ENCODE assay signal across 15 cellular contexts in genomic region chr5:69449511-69449910, GRCh38. TPM values are rescaled to one million over a fixed set of nuclear protein-coding genes. Genes with fewer than 3 reads are reported as not detected.
DNase-seq lines count a peak whose midpoint lies in the region; ATAC-seq and TF ChIP-seq lines count a peak whose summit lies in the region.
"Had no signal": no experiment of that assay in that cellular context is flagged by ENCODE, and none has a peak within 500 bp of the region (broad histone marks: within the 10 kb centered on the region; RNA-seq: fewer than 3 reads in every experiment).

No MANE protein-coding gene starts in this region.

- H2AFZ ChIP-seq in GM23338 (peak overlapping the region; percentile 74; the same call in 1 of the 2 replicates), PC-9 (no peak overlapping the region)

- H4K20me1 ChIP-seq in GM23338 (replicated peaks; ENCODE audit: insufficient read depth) (no peaks in the 10 kb centered on the region), PC-9 (ENCODE audit: insufficient read depth) (no peaks in the 10 kb centered on the region)

- H3K4me3 Mint-ChIP-seq in GM23338 (no peak overlapping the region), osteocyte (ENCODE audit: unreplicated experiment) (no peak overlapping the region)
- H3K4me3 Mint-ChIP-seq: CD4-positive, alpha-beta memory T cell had no signal

- H3K36me3 ChIP-seq in GM23338 (ENCODE audit: insufficient read depth) (no peaks in the 10 kb centered on the region), PC-9 (ENCODE audit: low read depth) (no peaks in the 10 kb centered on the region)
- H3K36me3 ChIP-seq: BE2C had no signal

- H3K9me2 ChIP-seq in GM23338 (ENCODE audit: insufficient read depth) (no peaks in the 10 kb centered on the region), PC-9 (ENCODE audit: insufficient read depth) (no peaks in the 10 kb centered on the region)

- no peak overlapping the region for H3K27ac Mint-ChIP-seq in GM23338
- H3K27ac Mint-ChIP-seq in osteocyte (ENCODE audit: unreplicated experiment): no peak overlapping the region
- H3K27ac Mint-ChIP-seq: CD4-positive, alpha-beta memory T cell had no signal

- H3K9me3 Mint-ChIP-seq in GM23338: no peaks in the 10 kb centered on the region
- H3K9me3 Mint-ChIP-seq in osteocyte (ENCODE audit: unreplicated experiment): no peaks in the 10 kb centered on the region
- H3K9me3 Mint-ChIP-seq: CD4-positive, alpha-beta memory T cell had no signal

- H3K4me1 Mint-ChIP-seq in GM23338: no peaks in the 10 kb centered on the region
- H3K4me1 Mint-ChIP-seq in osteocyte (ENCODE audit: unreplicated experiment): peaks cover 5% of the 10 kb centered on the region
- H3K4me1 Mint-ChIP-seq: CD4-positive, alpha-beta memory T cell had no signal

- no peaks in the 10 kb centered on the region for H3K36me3 Mint-ChIP-seq in GM23338 (ENCODE audit: low read depth)
- no peaks in the 10 kb centered on the region for H3K36me3 Mint-ChIP-seq in osteocyte (ENCODE audit: unreplicated experiment)
- H3K36me3 Mint-ChIP-seq: CD4-positive, alpha-beta memory T cell had no signal

- H3K4me1 ChIP-seq in GM23338 (ENCODE audit: insufficient read depth) (no peaks in the 10 kb centered on the region), PC-9 (replicated peaks; ENCODE audit: insufficient read depth) (peaks cover 13% of the 10 kb centered on the region)
- H3K4me1 ChIP-seq: BE2C had no signal

- 0 out of 2 replicates have a peak, but pooled peaks cover 3% of the 10 kb centered on the region for H3K9me3 ChIP-seq in PC-9 (ENCODE audit: insufficient read depth, low read depth)
- H3K9me3 ChIP-seq: BE2C had no signal

- no peak overlapping the region for H3K4me3 ChIP-seq in GM23338
- H3K4me3 ChIP-seq in PC-9: no peak overlapping the region
- H3K4me3 ChIP-seq: K562 had no signal

- no TSS peak for BruUV-seq in PC-9 (replicated peaks; lab: Mats Ljungman, UMichigan)

- no peak overlapping the region for H3K27ac ChIP-seq in GM23338 (ENCODE audit: low read depth)
- H3K27ac ChIP-seq in PC-9: peak overlapping the region; percentile 44
- H3K27ac ChIP-seq in epithelial cell of prostate: peak overlapping the region; percentile 53
- H3K27ac ChIP-seq: C4-2B had no signal

- H3K4me2 ChIP-seq in GM23338 (no peak overlapping the region), PC-9 (no peak overlapping the region)

- H3K27me3 ChIP-seq in GM23338 (ENCODE audit: insufficient read depth) (no peaks in the 10 kb centered on the region), PC-9 (ENCODE audit: insufficient read depth, low read depth) (no peaks in the 10 kb centered on the region)
- H3K27me3 ChIP-seq: BE2C had no signal

- ATAC-seq in GM23338 (no peak), HG03457 (IDR thresholded peaks at IDR 0.05; ENCODE audit: unreplicated experiment) (no peak), HG03442 (IDR thresholded peaks at IDR 0.05; ENCODE audit: unreplicated experiment) (no peak)
- ATAC-seq: HCT116, K562 had no signal

- TF ChIP-seq CTCF in GM23338 (conservative IDR thresholded peaks at IDR 0.05; ENCODE audit: low read depth in 2 of 2): no peak
- TF ChIP-seq CTCF in PC-9 (conservative IDR thresholded peaks at IDR 0.05): no peak
- TF ChIP-seq CTCF in osteocyte (IDR thresholded peaks at IDR 0.05): no peak

- no peak for DNase-seq in GM23338 (ENCODE audit: low spot score)
- no peak for DNase-seq in PC-9
- DNase-seq in epithelial cell of prostate (ENCODE audit: low read depth, low spot score): no peak
- peak; percentile 65 for DNase-seq in renal cortical epithelial cell (ENCODE audit: low read depth)
- DNase-seq in osteocyte (ENCODE audit: extremely low spot score, unreplicated experiment): no peak
- DNase-seq: BE2C; CD4-positive, alpha-beta memory T cell; COR-L47; DMS153; DMS79 treated with DMSO at 0.1 percent for 48 hours had no signal

- CTCF ChIA-PET in PC-9 (lab: Charles Lee): no interaction called here

- H3K27me3 Mint-ChIP-seq in GM23338 (ENCODE audit: insufficient read depth, low read depth, poor library complexity) (peaks cover 2% of the 10 kb centered on the region), osteocyte (ENCODE audit: unreplicated experiment) (no peaks in the 10 kb centered on the region)

- POLR2A ChIA-PET in PC-9 (lab: Charles Lee; ENCODE audit: unreplicated experiment): no interaction called here

- H3K79me2 ChIP-seq in GM23338 (replicated peaks; ENCODE audit: insufficient read depth) (no peaks in the 10 kb centered on the region), PC-9 (ENCODE audit: low read depth) (no peaks in the 10 kb centered on the region)

- H3F3A ChIP-seq in GM23338 (replicated peaks; ENCODE audit: low read depth): no peaks in the 10 kb centered on the region
- H3F3A ChIP-seq in PC-9 (ENCODE audit: insufficient read depth, low read depth): peaks cover 11% of the 10 kb centered on the region; the same call in 1 of the 2 replicates

- intact Hi-C loops in PC-9 (cut with micrococcal nuclease; ENCODE audit: unreplicated experiment): no loop called here

TF ChIP-seq in GM23338, 12 proteins besides CTCF, POLR2A, EP300 and RAD21 (continues in another document):
- TF ChIP-seq ZNF114 (CRISPR knock-in tag; IDR thresholded peaks at IDR 0.05) (no peak), CREB1 (CRISPR knock-in tag; IDR thresholded peaks at IDR 0.05; ENCODE audit: low read depth) (no peak), EZH2 (IDR thresholded peaks at IDR 0.05; ENCODE audit: low read depth, unreplicated experiment) (no peak), NANOG (IDR thresholded peaks at IDR 0.05; ENCODE audit: borderline replicate concordance) (no peak), ZNF462 (CRISPR knock-in tag; IDR thresholded peaks at IDR 0.05) (no peak), ZNF331 (CRISPR knock-in tag; IDR thresholded peaks at IDR 0.05; ENCODE audit: low read depth) (no peak), POLR2AphosphoS5 (IDR thresholded peaks at IDR 0.05; ENCODE audit: low read depth) (no peak), STAT1 (IDR thresholded peaks at IDR 0.05; ENCODE audit: unreplicated experiment) (no peak)

RNA-seq across cellular contexts. Expression of gene MARVELD2, which starts 34.6 kb away (rescaled TPM):
- 24.1 and 24.8 TPM in 2 replicates for total RNA-seq in GM23338 (2014; rRNA removed; shearing (Covaris generic))
- polyA plus RNA-seq in GM23338 (2016; fragmentation: Nextera tagmentation; extraction: Ambion mirVana): 9.0 and 10.0 TPM in 2 replicates
- total RNA-seq in PC-9 (2021) (16.2 and 21.0 TPM in 2 replicates), renal cortical epithelial cell (22.9 and 26.6 TPM in 2 replicates), osteocyte (0.38 and 0.71 TPM in 2 replicates)

RNA-seq across cellular contexts. Expression of gene OCLN, which starts 43.1 kb away (rescaled TPM):
- total RNA-seq in GM23338 (2014; rRNA removed; shearing (Covaris generic)): 61.6 and 79.7 TPM in 2 replicates
- 10.9 and 14.3 TPM in 2 replicates for polyA plus RNA-seq in GM23338 (2016; fragmentation: Nextera tagmentation; extraction: Ambion mirVana)
- total RNA-seq in PC-9 (2021) (66.5 and 77.4 TPM in 2 replicates), renal cortical epithelial cell (63.4 and 66.1 TPM in 2 replicates), osteocyte (4.4 and 4.5 TPM in 2 replicates)

Comparison
In these comparisons a context has a peak if more than half of its experiments do, and no peak if none do; other contexts are left out.
1. RNA of gene MARVELD2, which starts 34.6 kb away (total RNA-seq): 22.9 to 26.6 TPM in renal cortical epithelial cell, 24.1 to 24.8 TPM in GM23338 and 16.2 to 21.0 TPM in PC-9; 0.38 to 0.71 TPM in osteocyte; every median in the first group is over 10 times any median in the second.
2. RNA of gene OCLN, which starts 43.1 kb away (total RNA-seq): 66.5 to 77.4 TPM in PC-9, 63.4 to 66.1 TPM in renal cortical epithelial cell and 61.6 to 79.7 TPM in GM23338; 4.4 to 4.5 TPM in osteocyte; every median in the first group is over 10 times any median in the second.